ENCODE assay signal across 14 cellular contexts in the genomic region with DNA sequence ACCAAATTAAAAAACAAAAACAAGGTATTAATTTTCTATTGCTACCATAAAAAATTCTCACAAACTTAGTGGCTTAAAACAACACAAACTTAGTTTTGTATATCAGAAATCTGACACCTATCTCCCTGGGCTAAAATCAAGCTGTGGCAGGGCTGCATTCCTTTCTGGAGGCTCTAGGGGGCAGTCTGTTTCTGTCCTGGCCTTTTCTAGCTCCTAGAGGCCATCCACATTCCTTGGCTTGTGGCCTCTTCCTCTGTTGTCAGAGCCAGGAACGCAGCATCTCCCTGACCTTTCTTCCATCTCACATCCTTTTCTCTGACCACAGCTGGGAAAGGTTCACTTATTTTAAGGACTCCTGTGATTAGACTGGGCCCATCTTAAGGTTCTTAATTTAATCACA. TPM values are rescaled to one million over a fixed set of nuclear protein-coding genes. Genes with fewer than 3 reads are reported as not detected.
DNase-seq lines count a peak whose midpoint lies in the region; ATAC-seq and TF ChIP-seq lines count a peak whose summit lies in the region.
"Had no signal": no experiment of that assay in that cellular context is flagged by ENCODE, and none has a peak within 500 bp of the region (broad histone marks: within the 10 kb centered on the region; RNA-seq: fewer than 3 reads in every experiment).

No MANE protein-coding gene starts in this region.

- intact Hi-C loops in MCF 10A (cut with micrococcal nuclease): no loop called here
- intact Hi-C loops in breast epithelium (cut with DNase I; ENCODE audit: low total_unique reads): no loop called here

- WGBS in upper lobe of left lung, 2 donors: 83 to 92% methylated on average over 1 of the region's 1 CpG

- ATAC-seq in upper lobe of left lung (ENCODE audit: low FRiP score in 2 of 2) (no peak), GM19324 (IDR thresholded peaks at IDR 0.05; ENCODE audit: low FRiP score, unreplicated experiment) (no peak), HG03196 (IDR thresholded peaks at IDR 0.05; ENCODE audit: unreplicated experiment) (no peak)
- ATAC-seq: left cardiac atrium had no signal

- no peak for TF ChIP-seq POLR2A in breast epithelium (IDR thresholded peaks at IDR 0.05)
- no peak for TF ChIP-seq POLR2A in upper lobe of left lung (IDR thresholded peaks at IDR 0.05)

- in situ Hi-C loops in astrocyte of the cerebellum (cut with HindIII; ENCODE audit: low sequenced_read_pairs): no loop called here

- H3K9me3 Mint-ChIP-seq in MCF 10A (ENCODE audit: unreplicated experiment): no peaks in the 10 kb centered on the region

- H3K4me1 ChIP-seq in breast epithelium: no peaks in the 10 kb centered on the region
- H3K4me1 ChIP-seq in upper lobe of left lung: peaks cover 0 to 6% (median 2%) of the 10 kb centered on the region in 4 donors
- H3K4me1 ChIP-seq: esophagus squamous epithelium, Peyer's patch had no signal

- H3K4me1 Mint-ChIP-seq in MCF 10A (ENCODE audit: insufficient read depth, unreplicated experiment): no peaks in the 10 kb centered on the region

- no peaks in the 10 kb centered on the region for H3K27me3 Mint-ChIP-seq in MCF 10A (ENCODE audit: insufficient read depth, unreplicated experiment)

- no peak overlapping the region for H3K4me3 Mint-ChIP-seq in MCF 10A (ENCODE audit: unreplicated experiment)

- no peak overlapping the region for H3K27ac Mint-ChIP-seq in MCF 10A (ENCODE audit: low read depth, unreplicated experiment)

- H3K36me3 ChIP-seq in breast epithelium (no peaks in the 10 kb centered on the region), upper lobe of left lung (no peaks in the 10 kb centered on the region)
- H3K36me3 ChIP-seq: esophagus squamous epithelium, Peyer's patch had no signal

- H3K27me3 ChIP-seq in breast epithelium (no peaks in the 10 kb centered on the region), upper lobe of left lung (no peaks in the 10 kb centered on the region)
- H3K27me3 ChIP-seq: esophagus squamous epithelium, Peyer's patch had no signal

- CTCF ChIA-PET in MCF 10A (lab: Yijun Ruan, JAX): interaction anchor here (1.2 to 4.2 kb wide), 2 partner anchors 11 to 104 kb away, joined by 4 to 29 read pairs; no protein-coding TSS in a partner anchor

- DNase-seq in MCF 10A (ENCODE audit: unreplicated experiment) (peak; percentile 13), breast epithelium (ENCODE audit: low spot score in 2 of 2) (no peak), LHCN-M2 (ENCODE audit: low read depth) (peak; percentile 15), astrocyte of the cerebellum (ENCODE audit: low read depth) (no peak), retinal pigment epithelial cell (ENCODE audit: low read depth) (no peak), upper lobe of left lung (no peak)
- DNase-seq: esophagus squamous epithelium; left cardiac atrium; NCI-H146; Peyer's patch; stimulated activated CD4-positive, alpha-beta T cell treated with anti-CD3 and anti-CD28 coated beads, Interleukin-4, amount 100 ng/mL, for 1 hour; substantia nigra had no signal

- H3K27ac ChIP-seq in breast epithelium (no peak overlapping the region), upper lobe of left lung (no peak overlapping the region)
- H3K27ac ChIP-seq: esophagus squamous epithelium, Peyer's patch had no signal

- no TSS peak for BruUV-seq in MCF 10A (replicated peaks; lab: Mats Ljungman, UMichigan)

- POLR2A ChIA-PET in MCF 10A (lab: Yijun Ruan, JAX): interaction anchor here (0.6 kb wide), 1 partner anchor 670 kb away, joined by 4 read pairs; no protein-coding TSS in a partner anchor

- TF ChIP-seq CTCF in MCF 10A (IDR thresholded peaks at IDR 0.05; ENCODE audit: unreplicated experiment) (peak; percentile 28), breast epithelium (IDR thresholded peaks at IDR 0.05) (no peak), astrocyte of the cerebellum (IDR thresholded peaks at IDR 0.05; ENCODE audit: low read depth, low read length, missing control alignments) (peak; percentile 30), retinal pigment epithelial cell (conservative IDR thresholded peaks at IDR 0.05; ENCODE audit: low read depth, low read length) (peak; percentile 35), upper lobe of left lung (IDR thresholded peaks at IDR 0.05) (peak in 1 of 6 experiments; percentile 7)

- no peaks in the 10 kb centered on the region for H3K36me3 Mint-ChIP-seq in MCF 10A (ENCODE audit: insufficient read depth, unreplicated experiment)

- TF ChIP-seq EP300 in upper lobe of left lung (IDR thresholded peaks at IDR 0.05): no peak

- H3K4me3 ChIP-seq in breast epithelium: no peak overlapping the region
- H3K4me3 ChIP-seq in astrocyte of the cerebellum (ENCODE audit: low read depth, low read length): no peak overlapping the region
- H3K4me3 ChIP-seq in retinal pigment epithelial cell (ENCODE audit: low read length): no peak overlapping the region
- H3K4me3 ChIP-seq in upper lobe of left lung: no peak overlapping the region
- H3K4me3 ChIP-seq: esophagus squamous epithelium, Peyer's patch had no signal

- H3K9me3 ChIP-seq in breast epithelium: peaks cover 0 to 3% of the 10 kb centered on the region in 2 donors
- H3K9me3 ChIP-seq in upper lobe of left lung: peaks cover 0 to 3% (median 0%) of the 10 kb centered on the region in 4 donors
- H3K9me3 ChIP-seq: Peyer's patch had no signal

RNA-seq across cellular contexts. Expression of a gene that starts 38.9 kb away (rescaled TPM):
- total RNA-seq in MCF 10A (2022): 0.23 and 0.49 TPM in 2 replicates
- total RNA-seq in breast epithelium: 10 to 100 TPM; 51.7 to 76.8 (median 52.4) TPM
- 1.0 and 1.3 TPM in 2 replicates for total RNA-seq in LHCN-M2 (2014; rRNA removed)
- 0.10 TPM for polyA plus RNA-seq in LHCN-M2 (2012)
- total RNA-seq in upper lobe of left lung: 100 to 1,000 TPM in 2 of 6 donors, 10 to 100 TPM in 4; 34.8 to 104 (median 91.2) TPM

Comparison
In these comparisons a context has a peak if more than half of its experiments do, and no peak if none do; other contexts are left out.
1. DNase-seq: peak in MCF 10A (single experiment) and LHCN-M2 (single experiment); none in breast epithelium (0 of 2), astrocyte of the cerebellum (single experiment), retinal pigment epithelial cell (single experiment) and upper lobe of left lung (0 of 2).
2. CTCF ChIP-seq: peak in MCF 10A (single experiment), astrocyte of the cerebellum (single experiment) and retinal pigment epithelial cell (single experiment); none in breast epithelium (0 of 3).
3. RNA of a gene that starts 38.9 kb away (total RNA-seq): 34.8 to 104 TPM in upper lobe of left lung and 51.7 to 76.8 TPM in breast epithelium; 1.0 to 1.3 TPM in LHCN-M2 and 0.23 to 0.49 TPM in MCF 10A; every median in the first group is over 10 times any median in the second.